ENCODE assay signal across 33 cellular contexts in genomic region chr14:98474900-98475299, GRCh38.
"Had no signal": no experiment of that assay in that cellular context is flagged by ENCODE, and none has a peak within 500 bp of the region (broad histone marks: within the 10 kb centered on the region; RNA-seq: fewer than 3 reads in every experiment).

No MANE protein-coding gene starts in this region.

- H3K4me1 ChIP-seq: adrenal gland, breast epithelium had no signal

- H3K9me3 ChIP-seq: adrenal gland, body of pancreas, breast epithelium had no signal

- ATAC-seq: activated CD8-positive, alpha-beta T cell treated with anti-CD3 and anti-CD28 coated beads for 36 hours; activated naive CD4-positive, alpha-beta T cell treated with anti-CD3 and anti-CD28 coated beads, Interleukin-2, amount 50 U/mL, for 72 hours; activated T-cell treated with anti-CD3 and anti-CD28 coated beads, Interleukin-2, amount 50 U/mL, for 4 hours; activated T-cell treated with anti-CD3 and anti-CD28 coated beads, Interleukin-2, amount 50 U/mL, for 72 hours; activated T-helper 17 cell treated with anti-CD3 and anti-CD28 coated beads, Interleukin-2, amount 50 U/mL, for 72 hours; body of pancreas had no signal

- DNase-seq: activated B cell treated with CpG ODN at 0.5 μM for 24 hours; activated CD4-positive, alpha-beta memory T cell treated with anti-CD3 and anti-CD28 coated beads for 36 hours; activated CD4-positive, alpha-beta T cell treated with anti-CD3 and anti-CD28 coated beads for 4 hours; activated CD4-positive, alpha-beta T cell treated with anti-CD3 and anti-CD28 coated beads, Interleukin-2, amount 50 U/mL, for 1 hour; activated CD4-positive, alpha-beta T cell treated with anti-CD3 and anti-CD28 coated beads, Interleukin-2, amount 50 U/mL, for 4 hours; activated CD4-positive, CD25-positive, alpha-beta regulatory T cell treated with anti-CD3 and anti-CD28 coated beads, Interleukin-2, amount 50 U/mL, for 72 hours; activated CD8-positive, alpha-beta memory T cell treated with anti-CD3 and anti-CD28 coated beads, Interleukin-2, amount 50 U/mL, for 4 hours; activated CD8-positive, alpha-beta T cell treated with anti-CD3 and anti-CD28 coated beads for 36 hours; activated effector memory CD4-positive, alpha-beta T cell treated with anti-CD3 and anti-CD28 coated beads, Interleukin-2, amount 50 U/mL, for 16 hours; activated gamma-delta T cell treated with Interleukin-2 at 50 U/mL for 16 hours; activated naive CD4-positive, alpha-beta T cell; activated naive CD4-positive, alpha-beta T cell treated with anti-CD3 and anti-CD28 coated beads for 36 hours; activated naive CD4-positive, alpha-beta T cell treated with anti-CD3 and anti-CD28 coated beads, Interleukin-2, amount 50 U/mL, for 16 hours; activated naive CD8-positive, alpha-beta T cell treated with anti-CD3 and anti-CD28 coated beads for 36 hours; activated T-cell treated with anti-CD3 and anti-CD28 coated beads for 4 hours; activated T-cell treated with anti-CD3 and anti-CD28 coated beads, Interleukin-2, amount 50 U/mL, for 1 hour; activated T-cell treated with anti-CD3 and anti-CD28 coated beads, Interleukin-2, amount 50 U/mL, for 4 hours; activated T-cell treated with anti-CD3 and anti-CD28 coated beads, Interleukin-2, amount 50 U/mL, for 72 hours; adrenal gland; amniotic stem cell; aorta; brain microvascular endothelial cell; caudate nucleus; cerebellar nuclear complex; T-helper 1 cell; T-helper 2 cell; T-helper 9 cell had no signal

- H3K27ac ChIP-seq: adrenal gland, body of pancreas, brain microvascular endothelial cell, breast epithelium, cardiac muscle cell, VCaP had no signal

- H3K36me3 ChIP-seq: adrenal gland, brain microvascular endothelial cell, breast epithelium, cardiac muscle cell had no signal

- H3K27me3 ChIP-seq: adrenal gland, body of pancreas, brain microvascular endothelial cell, breast epithelium, cardiac muscle cell had no signal

- H3K4me3 ChIP-seq: adrenal gland, body of pancreas, breast epithelium, cardiac muscle cell had no signal
